In genomic region chr7:24029068-24029467, GRCh38 we compare ENCODE assay signal across 22 cellular contexts.
A peak's percentile ranks its signal among the peaks of the same experiment; 100 is the strongest.
DNase-seq lines count a peak whose midpoint lies in the region; ATAC-seq, FAIRE-seq and TF ChIP-seq lines count a peak whose summit lies in the region.
"Had no signal": no experiment of that assay in that cellular context is flagged by ENCODE, and none has a peak within 500 bp of the region (broad histone marks: within the 10 kb centered on the region; RNA-seq: fewer than 3 reads in every experiment).

No MANE protein-coding gene starts in this region.

- in situ Hi-C loops in K562 (cut with MboI): no loop called here

- no TSS peak for BruUV-seq in K562 (replicated peaks; lab: Mats Ljungman, UMichigan)

- H3K27me3 Mint-ChIP-seq in activated CD4-positive, alpha-beta T cell treated with anti-CD3 and anti-CD28 coated beads, Interleukin-2, amount 10 ng/mL, durations not matched to agents 24 days and 14 days: no peaks in the 10 kb centered on the region
- H3K27me3 Mint-ChIP-seq: CD4-positive, CD25-positive, alpha-beta regulatory T cell had no signal

- H3K9me3 ChIP-seq in A549: no peaks in the 10 kb centered on the region
- H3K9me3 ChIP-seq in K562 (replicated peaks; ENCODE audit: control insufficient read depth, insufficient read depth, low read depth, low read length): no peaks in the 10 kb centered on the region
- H3K9me3 ChIP-seq: BE2C, BLaER1 had no signal

- no peak for TF ChIP-seq CTCF in A549 (IDR thresholded peaks at IDR 0.05)
- TF ChIP-seq CTCF in K562 (IDR thresholded peaks at IDR 0.05 in 2 of 3, conservative IDR thresholded peaks at IDR 0.05 in 1 of 3; ENCODE audit: insufficient read depth in 2 of 3, low read depth in 1 of 3, low read length in 3 of 3): no peak
- TF ChIP-seq CTCF in epithelial cell of esophagus (IDR thresholded peaks at IDR 0.05; ENCODE audit: insufficient read depth, low read depth, low read length, missing control alignments): no peak

- ATAC-seq in A549 (no peak), K562 (no peak)

- TF ChIP-seq POLR2A in A549 (IDR thresholded peaks at IDR 0.05; ENCODE audit: low read length) (no peak), K562 (conservative IDR thresholded peaks at IDR 0.05) (no peak)

- CTCF ChIA-PET in A549 (lab: Yijun Ruan, JAX): no interaction called here
- CTCF ChIA-PET in K562 (lab: Yijun Ruan, JAX; ENCODE audit: low intra/inter-chr PET ratio): no interaction called here

- POLR2A ChIA-PET in A549 (lab: Yijun Ruan, JAX) (no interaction called here), K562 (lab: Yijun Ruan, JAX) (no interaction called here)

- no peaks in the 10 kb centered on the region for H4K20me1 ChIP-seq in K562 (replicated peaks; ENCODE audit: control insufficient read depth, insufficient read depth, low read length)
- H4K20me1 ChIP-seq: BLaER1 had no signal

- H3K4me1 Mint-ChIP-seq in activated CD4-positive, alpha-beta T cell treated with anti-CD3 and anti-CD28 coated beads, Interleukin-2, amount 10 ng/mL, durations not matched to agents 24 days and 14 days: no peaks in the 10 kb centered on the region
- H3K4me1 Mint-ChIP-seq: CD14-positive monocyte; CD4-positive, alpha-beta memory T cell; CD4-positive, CD25-positive, alpha-beta regulatory T cell; CD8-positive, alpha-beta memory T cell had no signal

- no peaks in the 10 kb centered on the region for H3K36me3 ChIP-seq in K562 (ENCODE audit: control insufficient read depth, insufficient read depth, low read length)
- H3K36me3 ChIP-seq: BE2C, BLaER1 had no signal

- no peaks in the 10 kb centered on the region for H3K27me3 ChIP-seq in K562 (ENCODE audit: control insufficient read depth in 2 of 2, insufficient read depth in 2 of 2, low read length in 2 of 2)
- H3K27me3 ChIP-seq: BE2C, BLaER1 had no signal

- H3K4me2 ChIP-seq in A549 (no peak overlapping the region), K562 (ENCODE audit: insufficient read depth, low read length) (no peak overlapping the region)
- H3K4me2 ChIP-seq: BLaER1 had no signal

- H3K9me3 Mint-ChIP-seq in activated CD4-positive, alpha-beta T cell treated with anti-CD3 and anti-CD28 coated beads, Interleukin-2, amount 10 ng/mL, durations not matched to agents 24 days and 14 days: no peaks in the 10 kb centered on the region
- H3K9me3 Mint-ChIP-seq: CD4-positive, alpha-beta memory T cell had no signal

- no peaks in the 10 kb centered on the region for H3K79me2 ChIP-seq in K562 (ENCODE audit: control insufficient read depth, insufficient read depth, low read length)

- H3K4me3 ChIP-seq in A549: no peak overlapping the region
- no peak overlapping the region for H3K4me3 ChIP-seq in K562
- H3K4me3 ChIP-seq in epithelial cell of esophagus (ENCODE audit: low read length): no peak overlapping the region
- H3K4me3 ChIP-seq: BLaER1 had no signal

- H3K36me3 Mint-ChIP-seq in activated CD4-positive, alpha-beta T cell treated with anti-CD3 and anti-CD28 coated beads, Interleukin-2, amount 10 ng/mL, durations not matched to agents 24 days and 14 days (ENCODE audit: low read depth): no peaks in the 10 kb centered on the region
- H3K36me3 Mint-ChIP-seq: CD14-positive monocyte; CD4-positive, alpha-beta memory T cell; CD4-positive, CD25-positive, alpha-beta regulatory T cell; CD8-positive, alpha-beta memory T cell had no signal

- DNase-seq in activated CD4-positive, alpha-beta T cell treated with anti-CD3 and anti-CD28 coated beads, Interleukin-2, amount 10 ng/mL, durations not matched to agents 24 days and 14 days: peak; percentile 2
- DNase-seq in activated CD4-positive, alpha-beta T cell treated with anti-CD3 and anti-CD28 coated beads, Interleukin-2, amount 50 U/mL, for 4 hours: no peak
- no peak for DNase-seq in A549 (ENCODE audit: low read depth in 1 of 2, low spot score in 1 of 2)
- DNase-seq in K562 (ENCODE audit: extremely low read depth in 1 of 4, low spot score in 3 of 4): no peak
- DNase-seq in epithelial cell of esophagus (ENCODE audit: low read depth): peak; percentile 4
- no peak for DNase-seq in NCI-H2171 (lab: John Stamatoyannopoulos, UW)
- DNase-seq in effector CD8-positive, alpha-beta T cell (lab: John Stamatoyannopoulos, UW): no peak
- DNase-seq: ACHN; BE2C; C1 segment of cervical spinal cord; CD4-positive, alpha-beta memory T cell; CD4-positive, CD25-positive, alpha-beta regulatory T cell; CD8-positive, alpha-beta memory T cell; COR-L47; DMS79 treated with DMSO at 0.1 percent for 48 hours; GF-D8 had no signal

- TF ChIP-seq EP300 in A549 (IDR thresholded peaks at IDR 0.05) (no peak), K562 (IDR thresholded peaks at IDR 0.05; ENCODE audit: low read length) (no peak)

- WGBS in A549 (ENCODE audit: missing lambda C conversion rate): 0% methylated on average over 1 of the region's 1 CpG
- WGBS in K562 (ENCODE audit: insufficient coverage, low coverage, missing lambda C conversion rate): 0% methylated on average over 1 of the region's 1 CpG

- no peak overlapping the region for H3K4me3 Mint-ChIP-seq in activated CD4-positive, alpha-beta T cell treated with anti-CD3 and anti-CD28 coated beads, Interleukin-2, amount 10 ng/mL, durations not matched to agents 24 days and 14 days
- H3K4me3 Mint-ChIP-seq: CD14-positive monocyte; CD4-positive, alpha-beta memory T cell; CD4-positive, CD25-positive, alpha-beta regulatory T cell; CD8-positive, alpha-beta memory T cell had no signal

- H3K27ac ChIP-seq in A549: no peak overlapping the region
- no peak overlapping the region for H3K27ac ChIP-seq in K562 (ENCODE audit: extremely low read depth, low read depth, low read length)
- H3K27ac ChIP-seq: 22Rv1, BLaER1 had no signal

- no peak overlapping the region for H3K9ac ChIP-seq in K562 (ENCODE audit: insufficient read depth in 1 of 2, low read depth in 2 of 2, low read length in 2 of 2)
- H3K9ac ChIP-seq: BLaER1 had no signal

- intact Hi-C loops in activated CD4-positive, alpha-beta T cell treated with anti-CD3 and anti-CD28 coated beads, Interleukin-2, amount 10 ng/mL, durations not matched to agents 24 days and 14 days (cut with micrococcal nuclease): no loop called here
- intact Hi-C loops in K562 (cut with micrococcal nuclease): no loop called here

- H3K4me1 ChIP-seq in A549: no peaks in the 10 kb centered on the region
- H3K4me1 ChIP-seq in K562 (replicated peaks in 1 of 2; ENCODE audit: control insufficient read depth in 2 of 2, insufficient read depth in 2 of 2, low read length in 2 of 2): no peaks in the 10 kb centered on the region
- H3K4me1 ChIP-seq: BE2C had no signal

- H3K9me1 ChIP-seq in K562 (ENCODE audit: control insufficient read depth, insufficient read depth, low read length): no peaks in the 10 kb centered on the region

- H3K27ac Mint-ChIP-seq in activated CD4-positive, alpha-beta T cell treated with anti-CD3 and anti-CD28 coated beads, Interleukin-2, amount 10 ng/mL, durations not matched to agents 24 days and 14 days: no peak overlapping the region
- H3K27ac Mint-ChIP-seq: CD14-positive monocyte; CD4-positive, alpha-beta memory T cell; CD4-positive, CD25-positive, alpha-beta regulatory T cell; CD8-positive, alpha-beta memory T cell had no signal

- H2AFZ ChIP-seq in K562 (ENCODE audit: low read depth, low read length): no peak overlapping the region

- FAIRE-seq in A549 (lab: Jason Lieb, UNC) (no peak), K562 (lab: Jason Lieb, UNC) (no peak)
- FAIRE-seq: G401.6, GM12891, GM19239 had no signal

- TF ChIP-seq RAD21 in A549 (conservative IDR thresholded peaks at IDR 0.05 in 1 of 2, IDR thresholded peaks at IDR 0.05 in 1 of 2) (no peak), K562 (CRISPR knock-in tag; conservative IDR thresholded peaks at IDR 0.05 in 1 of 2, IDR thresholded peaks at IDR 0.05 in 1 of 2) (no peak)

TF ChIP-seq in A549, 52 proteins besides CTCF, POLR2A, EP300 and RAD21:
- TF ChIP-seq MAFK (IDR thresholded peaks at IDR 0.05; ENCODE audit: partially characterized antibody): peak; percentile 40
- TF ChIP-seq, protein P1, sequence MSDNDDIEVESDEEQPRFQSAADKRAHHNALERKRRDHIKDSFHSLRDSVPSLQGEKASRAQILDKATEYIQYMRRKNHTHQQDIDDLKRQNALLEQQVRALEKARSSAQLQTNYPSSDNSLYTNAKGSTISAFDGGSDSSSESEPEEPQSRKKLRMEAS (IDR thresholded peaks at IDR 0.05): no peak
- TF ChIP-seq ZFP36 (IDR thresholded peaks at IDR 0.05; ENCODE audit: borderline replicate concordance, partially characterized antibody): no peak

TF ChIP-seq in K562, 482 proteins besides CTCF, POLR2A, EP300 and RAD21:
- TF ChIP-seq ZNF316 (IDR thresholded peaks at IDR 0.05) (peak; percentile 55), LEF1 (IDR thresholded peaks at IDR 0.05) (no peak)

Comparison
In these comparisons a context has a peak if more than half of its experiments do, and no peak if none do; other contexts are left out.
1. DNase-seq: peak in activated CD4-positive, alpha-beta T cell treated with anti-CD3 and anti-CD28 coated beads, Interleukin-2, amount 10 ng/mL, durations not matched to agents 24 days and 14 days (single experiment) and epithelial cell of esophagus (single experiment); none in activated CD4-positive, alpha-beta T cell treated with anti-CD3 and anti-CD28 coated beads, Interleukin-2, amount 50 U/mL, for 4 hours (0 of 2), A549 (0 of 2), K562 (0 of 4), NCI-H2171 (single experiment) and effector CD8-positive, alpha-beta T cell (single experiment).